10 cellular contexts compared by ENCODE assay signal in genomic region chr6:36829919-36830544, GRCh38. TPM values are rescaled to one million over a fixed set of nuclear protein-coding genes. Genes with fewer than 3 reads are reported as not detected.
A peak's percentile ranks its signal among the peaks of the same experiment; 100 is the strongest.
DNase-seq lines count a peak whose midpoint lies in the region; ATAC-seq and TF ChIP-seq lines count a peak whose summit lies in the region.
"Had no signal": no experiment of that assay in that cellular context is flagged by ENCODE, and none has a peak within 500 bp of the region (broad histone marks: within the 10 kb centered on the region; RNA-seq: fewer than 3 reads in every experiment).

No MANE protein-coding gene starts in this region.

- H2AFZ ChIP-seq in mammary epithelial cell (ENCODE audit: low read depth, low read length) (no peak overlapping the region), PC-9 (no peak overlapping the region)

- in situ Hi-C loops in mammary epithelial cell (cut with MboI; ENCODE audit: low sequenced_read_pairs in 2 of 2), result no loop called here

- peak; percentile 68 for DNase-seq in MCF 10A (ENCODE audit: unreplicated experiment)
- DNase-seq in mammary epithelial cell, result no peak
- no peak for DNase-seq in esophagus muscularis mucosa (ENCODE audit: extremely low spot score)
- DNase-seq in NCI-H146 (lab: John Stamatoyannopoulos, UW), result no peak
- DNase-seq in superior temporal gyrus (ENCODE audit: extremely low spot score), result no peak
- no peak for DNase-seq in PC-9
- DNase-seq: stimulated activated CD4-positive, alpha-beta T cell treated with anti-CD3 and anti-CD28 coated beads, Interleukin-1b, Interleukin-23, amount 100 ng/mL, for 48 hours had no signal

- BruUV-seq in MCF 10A (replicated peaks; lab: Mats Ljungman, UMichigan) (no TSS peak), mammary epithelial cell (replicated peaks; lab: Mats Ljungman, UMichigan) (no TSS peak), PC-9 (replicated peaks; lab: Mats Ljungman, UMichigan) (no TSS peak)

- H3K79me2 ChIP-seq in mammary epithelial cell (ENCODE audit: insufficient read depth, low read length) (no peaks in the 10 kb centered on the region), PC-9 (ENCODE audit: low read depth) (no peaks in the 10 kb centered on the region)

- no peak overlapping the region for H3K9ac ChIP-seq in mammary epithelial cell (ENCODE audit: insufficient read depth, low read length)
- H3K9ac ChIP-seq in mucosa of rectum (ENCODE audit: low read depth in 1 of 2, low read length in 2 of 2), result no peak overlapping the region

- no peaks in the 10 kb centered on the region for H3K9me3 ChIP-seq in mammary epithelial cell (replicated peaks; ENCODE audit: insufficient read depth, low read length)
- no peaks in the 10 kb centered on the region for H3K9me3 ChIP-seq in esophagus muscularis mucosa
- no peaks in the 10 kb centered on the region for H3K9me3 ChIP-seq in mucosa of rectum (ENCODE audit: control insufficient read depth in 2 of 2, low read length in 2 of 2)
- no peaks in the 10 kb centered on the region for H3K9me3 ChIP-seq in PC-9 (ENCODE audit: insufficient read depth, low read depth)

- H3K4me1 Mint-ChIP-seq in MCF 10A (ENCODE audit: insufficient read depth, unreplicated experiment), result peaks cover 20% of the 10 kb centered on the region

- intact Hi-C loops in MCF 10A (cut with micrococcal nuclease) (no loop called here), mammary epithelial cell (cut with micrococcal nuclease) (no loop called here), esophagus muscularis mucosa (cut with DNase I) (no loop called here), PC-9 (cut with micrococcal nuclease; ENCODE audit: unreplicated experiment) (no loop called here)

- dilution Hi-C loops in mammary epithelial cell (cut with HindIII; ENCODE audit: low sequenced_read_pairs), result no loop called here

- H3K27ac ChIP-seq in mammary epithelial cell (ENCODE audit: insufficient read depth, low read depth, low read length), result no peak overlapping the region
- H3K27ac ChIP-seq in esophagus muscularis mucosa (replicated peaks in 1 of 4), result peak overlapping the region in 3 of 4 donors; percentile 20 to 61 (median 27)
- H3K27ac ChIP-seq in mucosa of rectum (ENCODE audit: low read depth in 2 of 2, low read length in 2 of 2), result peak overlapping the region; percentile 11 to 35
- H3K27ac ChIP-seq in PC-9, result no peak overlapping the region

- H3K4me2 ChIP-seq in mammary epithelial cell (ENCODE audit: insufficient read depth, low read depth, low read length) (no peak overlapping the region), PC-9 (no peak overlapping the region)

- CTCF ChIA-PET in MCF 10A (lab: Yijun Ruan, JAX) (no interaction called here), mammary epithelial cell (lab: Charles Lee; ENCODE audit: low non-redundant PET) (no interaction called here), PC-9 (lab: Charles Lee) (no interaction called here)

- 37% methylated on average over 9 of the region's 11 CpGs for WGBS in mammary epithelial cell (ENCODE audit: low coverage, missing lambda C conversion rate)
- WGBS in esophagus muscularis mucosa, result 32% methylated on average over 11 of the region's 11 CpGs

- H3K27me3 ChIP-seq in mammary epithelial cell (ENCODE audit: insufficient read depth, low read length) (no peaks in the 10 kb centered on the region), esophagus muscularis mucosa (no peaks in the 10 kb centered on the region), mucosa of rectum (ENCODE audit: control insufficient read depth in 2 of 2, insufficient read depth in 2 of 2, low read length in 2 of 2) (no peaks in the 10 kb centered on the region), PC-9 (ENCODE audit: insufficient read depth, low read depth) (no peaks in the 10 kb centered on the region)

- peaks cover 7% of the 10 kb centered on the region; the same call in 1 of the 2 replicates for H3F3A ChIP-seq in PC-9 (ENCODE audit: insufficient read depth, low read depth)

- no peaks in the 10 kb centered on the region for H3K9me2 ChIP-seq in PC-9 (ENCODE audit: insufficient read depth)

- H3K36me3 ChIP-seq in mammary epithelial cell (ENCODE audit: insufficient read depth, low read length) (no peaks in the 10 kb centered on the region), esophagus muscularis mucosa (no peaks in the 10 kb centered on the region), mucosa of rectum (ENCODE audit: control insufficient read depth in 2 of 2, insufficient read depth in 2 of 2, low read length in 2 of 2) (no peaks in the 10 kb centered on the region), PC-9 (ENCODE audit: low read depth) (no peaks in the 10 kb centered on the region)

- H3K4me1 ChIP-seq in mammary epithelial cell (ENCODE audit: insufficient read depth, low read length) (peaks cover 16% of the 10 kb centered on the region), esophagus muscularis mucosa (peaks cover 34 to 43% (median 38%) of the 10 kb centered on the region in 4 donors), mucosa of rectum (ENCODE audit: control insufficient read depth in 2 of 2, insufficient read depth in 2 of 2, low read length in 2 of 2) (peaks cover 11% of the 10 kb centered on the region in 2 donors), PC-9 (replicated peaks; ENCODE audit: insufficient read depth) (peaks cover 13% of the 10 kb centered on the region)

- H4K20me1 ChIP-seq in mammary epithelial cell (ENCODE audit: insufficient read depth, low read length) (no peaks in the 10 kb centered on the region), PC-9 (ENCODE audit: insufficient read depth) (no peaks in the 10 kb centered on the region)

- ATAC-seq in GM19328 (IDR thresholded peaks at IDR 0.05; ENCODE audit: unreplicated experiment), result no peak

- no peak overlapping the region for H3K27ac Mint-ChIP-seq in MCF 10A (ENCODE audit: low read depth, unreplicated experiment)

- H3K27me3 Mint-ChIP-seq in MCF 10A (ENCODE audit: insufficient read depth, unreplicated experiment), result no peaks in the 10 kb centered on the region

- POLR2A ChIA-PET in MCF 10A (lab: Yijun Ruan, JAX) (interaction anchor here (1.0 to 1.2 kb wide), 3 partner anchors 19 to 147 kb away, joined by 3 read pairs; no protein-coding TSS in a partner anchor), PC-9 (lab: Charles Lee; ENCODE audit: unreplicated experiment) (no interaction called here)

- H3K4me3 ChIP-seq in mammary epithelial cell (replicated peaks in 1 of 3; ENCODE audit: insufficient read depth in 1 of 3, low read depth in 2 of 3, low read length in 3 of 3), result no peak overlapping the region
- H3K4me3 ChIP-seq in esophagus muscularis mucosa, result peak overlapping the region in 1 of 4 donors; percentile 5
- peak overlapping the region in 1 of 2 donors; percentile 14 for H3K4me3 ChIP-seq in mucosa of rectum (ENCODE audit: low read length in 2 of 2)
- H3K4me3 ChIP-seq in PC-9, result no peak overlapping the region

- no peak overlapping the region for H3K4me3 Mint-ChIP-seq in MCF 10A (ENCODE audit: unreplicated experiment)

- H3K36me3 Mint-ChIP-seq in MCF 10A (ENCODE audit: insufficient read depth, unreplicated experiment), result no peaks in the 10 kb centered on the region

- no peak for TF ChIP-seq POLR2A in esophagus muscularis mucosa (IDR thresholded peaks at IDR 0.05; ENCODE audit: low read depth)

- no peaks in the 10 kb centered on the region for H3K9me3 Mint-ChIP-seq in MCF 10A (ENCODE audit: unreplicated experiment)

- TF ChIP-seq EP300 in esophagus muscularis mucosa (IDR thresholded peaks at IDR 0.05), result no peak

- TF ChIP-seq CTCF in MCF 10A (IDR thresholded peaks at IDR 0.05; ENCODE audit: unreplicated experiment) (no peak), mammary epithelial cell (conservative IDR thresholded peaks at IDR 0.05 in 1 of 2, IDR thresholded peaks at IDR 0.05 in 1 of 2; ENCODE audit: extremely low read depth in 1 of 2, insufficient read depth in 1 of 2, low read depth in 1 of 2, low read length in 2 of 2) (no peak), esophagus muscularis mucosa (IDR thresholded peaks at IDR 0.05) (no peak), PC-9 (conservative IDR thresholded peaks at IDR 0.05) (no peak)

RNA-seq across cellular contexts. Expression of gene CPNE5, which starts 9.2 kb away (rescaled TPM):
- not detected in 2 replicates for total RNA-seq in MCF 10A (2022)
- under 1 TPM in 1 of 2 donors, not detected in 1; 0.31 TPM for total RNA-seq in mammary epithelial cell
- 0.10 TPM for polyA plus RNA-seq in mammary epithelial cell
- polyA minus RNA-seq in mammary epithelial cell, result not detected
- total RNA-seq in esophagus muscularis mucosa, result 1 to 10 TPM; 2.1 to 4.6 (median 2.6) TPM
- total RNA-seq in PC-9 (2021), result 0.37 and 0.40 TPM in 2 replicates
- total RNA-seq: chondrocyte had no signal

RNA-seq across cellular contexts. Expression of gene PPIL1, which starts 44.6 kb away (rescaled TPM):
- 53.6 and 54.9 TPM in 2 replicates for total RNA-seq in MCF 10A (2022)
- 10 to 100 TPM; 24.0 to 33.5 TPM for total RNA-seq in mammary epithelial cell
- 32.5 TPM for polyA plus RNA-seq in mammary epithelial cell
- 24.9 TPM for polyA minus RNA-seq in mammary epithelial cell
- total RNA-seq in esophagus muscularis mucosa, result 10 to 100 TPM; 17.6 to 30.3 (median 25.4) TPM
- total RNA-seq in PC-9 (2021), result 19.0 and 28.4 TPM in 2 replicates

RNA-seq across cellular contexts. Expression of gene C6orf89, which starts 55.7 kb away (rescaled TPM):
- total RNA-seq in MCF 10A (2022) (36.9 and 43.1 TPM in 2 replicates), mammary epithelial cell (10 to 100 TPM; 34.3 to 42.2 TPM), esophagus muscularis mucosa (10 to 100 TPM; 56.5 to 66.2 (median 59.0) TPM), PC-9 (2021) (28.7 and 40.1 TPM in 2 replicates)
- polyA plus RNA-seq in mammary epithelial cell, result 20.7 TPM
- polyA minus RNA-seq in mammary epithelial cell, result 23.8 TPM

Comparison
In these comparisons a context has a peak if more than half of its experiments do, and no peak if none do; other contexts are left out.
1. H3K27ac ChIP-seq: peak in esophagus muscularis mucosa (3 of 4) and mucosa of rectum (2 of 2); none in mammary epithelial cell (single experiment) and PC-9 (single experiment).